ENCODE assay signal across 1 cellular context in the genomic region with DNA sequence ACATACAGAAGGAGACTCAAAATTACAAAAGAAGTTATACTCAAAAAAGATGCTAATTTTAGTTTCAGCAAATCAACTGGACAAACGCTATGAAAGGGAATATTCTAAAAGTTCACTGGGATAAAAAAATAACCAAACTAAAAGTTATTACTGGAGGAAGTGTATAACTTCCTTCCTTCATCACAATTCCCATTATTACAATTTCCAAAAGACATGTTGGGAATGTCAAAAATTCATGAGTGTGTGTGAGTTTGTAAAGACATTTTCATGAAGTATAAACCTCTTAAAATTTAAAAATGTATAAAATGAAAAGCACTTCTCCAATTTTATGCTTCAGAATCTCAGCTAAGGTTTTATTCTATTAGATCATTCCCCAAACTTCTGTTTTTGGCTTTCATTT.
TF ChIP-seq lines count a peak whose summit lies in the region.

No MANE protein-coding gene starts in this region.

TF ChIP-seq in HepG2, 621 proteins besides CTCF, POLR2A, EP300 and RAD21 (continued from another document):
- TF ChIP-seq, protein P1, sequence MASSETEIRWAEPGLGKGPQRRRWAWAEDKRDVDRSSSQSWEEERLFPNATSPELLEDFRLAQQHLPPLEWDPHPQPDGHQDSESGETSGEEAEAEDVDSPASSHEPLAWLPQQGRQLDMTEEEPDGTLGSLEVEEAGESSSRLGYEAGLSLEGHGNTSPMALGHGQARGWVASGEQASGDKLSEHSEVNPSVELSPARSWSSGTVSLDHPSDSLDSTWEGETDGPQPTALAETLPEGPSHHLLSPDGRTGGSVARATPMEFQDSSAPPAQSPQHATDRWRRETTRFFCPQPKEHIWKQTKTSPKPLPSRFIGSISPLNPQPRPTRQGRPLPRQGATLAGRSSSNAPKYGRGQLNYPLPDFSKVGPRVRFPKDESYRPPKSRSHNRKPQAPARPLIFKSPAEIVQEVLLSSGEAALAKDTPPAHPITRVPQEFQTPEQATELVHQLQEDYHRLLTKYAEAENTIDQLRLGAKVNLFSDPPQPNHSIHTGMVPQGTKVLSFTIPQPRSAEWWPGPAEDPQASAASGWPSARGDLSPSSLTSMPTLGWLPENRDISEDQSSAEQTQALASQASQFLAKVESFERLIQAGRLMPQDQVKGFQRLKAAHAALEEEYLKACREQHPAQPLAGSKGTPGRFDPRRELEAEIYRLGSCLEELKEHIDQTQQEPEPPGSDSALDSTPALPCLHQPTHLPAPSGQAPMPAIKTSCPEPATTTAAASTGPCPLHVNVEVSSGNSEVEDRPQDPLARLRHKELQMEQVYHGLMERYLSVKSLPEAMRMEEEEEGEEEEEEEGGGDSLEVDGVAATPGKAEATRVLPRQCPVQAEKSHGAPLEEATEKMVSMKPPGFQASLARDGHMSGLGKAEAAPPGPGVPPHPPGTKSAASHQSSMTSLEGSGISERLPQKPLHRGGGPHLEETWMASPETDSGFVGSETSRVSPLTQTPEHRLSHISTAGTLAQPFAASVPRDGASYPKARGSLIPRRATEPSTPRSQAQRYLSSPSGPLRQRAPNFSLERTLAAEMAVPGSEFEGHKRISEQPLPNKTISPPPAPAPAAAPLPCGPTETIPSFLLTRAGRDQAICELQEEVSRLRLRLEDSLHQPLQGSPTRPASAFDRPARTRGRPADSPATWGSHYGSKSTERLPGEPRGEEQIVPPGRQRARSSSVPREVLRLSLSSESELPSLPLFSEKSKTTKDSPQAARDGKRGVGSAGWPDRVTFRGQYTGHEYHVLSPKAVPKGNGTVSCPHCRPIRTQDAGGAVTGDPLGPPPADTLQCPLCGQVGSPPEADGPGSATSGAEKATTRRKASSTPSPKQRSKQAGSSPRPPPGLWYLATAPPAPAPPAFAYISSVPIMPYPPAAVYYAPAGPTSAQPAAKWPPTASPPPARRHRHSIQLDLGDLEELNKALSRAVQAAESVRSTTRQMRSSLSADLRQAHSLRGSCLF (CRISPR knock-in tag; IDR thresholded peaks at IDR 0.05; ENCODE audit: borderline replicate concordance) = no peak
- TF ChIP-seq ZNF556 (CRISPR knock-in tag; IDR thresholded peaks at IDR 0.05; ENCODE audit: borderline replicate concordance) = no peak
- TF ChIP-seq NFRKB (IDR thresholded peaks at IDR 0.05) = no peak
- TF ChIP-seq ZNF704 (CRISPR knock-in tag; IDR thresholded peaks at IDR 0.05; ENCODE audit: borderline replicate concordance) = no peak
- TF ChIP-seq PHB2 (IDR thresholded peaks at IDR 0.05; ENCODE audit: partially characterized antibody) = no peak
- no peak for TF ChIP-seq RFX5 (IDR thresholded peaks at IDR 0.05; ENCODE audit: low read depth, low read length)
- no peak for TF ChIP-seq PHF20 (CRISPR knock-in tag; IDR thresholded peaks at IDR 0.05)
- no peak for TF ChIP-seq FOXM1 (CRISPR knock-in tag; IDR thresholded peaks at IDR 0.05)
- TF ChIP-seq HOXA9 (CRISPR knock-in tag; IDR thresholded peaks at IDR 0.05; ENCODE audit: borderline replicate concordance) = no peak
- TF ChIP-seq ZNF292 (CRISPR knock-in tag; IDR thresholded peaks at IDR 0.05; ENCODE audit: borderline replicate concordance, low read depth) = no peak
- TF ChIP-seq ZBTB3 (CRISPR knock-in tag; IDR thresholded peaks at IDR 0.05; ENCODE audit: borderline replicate concordance, low read depth) = no peak
